In the genomic region with DNA sequence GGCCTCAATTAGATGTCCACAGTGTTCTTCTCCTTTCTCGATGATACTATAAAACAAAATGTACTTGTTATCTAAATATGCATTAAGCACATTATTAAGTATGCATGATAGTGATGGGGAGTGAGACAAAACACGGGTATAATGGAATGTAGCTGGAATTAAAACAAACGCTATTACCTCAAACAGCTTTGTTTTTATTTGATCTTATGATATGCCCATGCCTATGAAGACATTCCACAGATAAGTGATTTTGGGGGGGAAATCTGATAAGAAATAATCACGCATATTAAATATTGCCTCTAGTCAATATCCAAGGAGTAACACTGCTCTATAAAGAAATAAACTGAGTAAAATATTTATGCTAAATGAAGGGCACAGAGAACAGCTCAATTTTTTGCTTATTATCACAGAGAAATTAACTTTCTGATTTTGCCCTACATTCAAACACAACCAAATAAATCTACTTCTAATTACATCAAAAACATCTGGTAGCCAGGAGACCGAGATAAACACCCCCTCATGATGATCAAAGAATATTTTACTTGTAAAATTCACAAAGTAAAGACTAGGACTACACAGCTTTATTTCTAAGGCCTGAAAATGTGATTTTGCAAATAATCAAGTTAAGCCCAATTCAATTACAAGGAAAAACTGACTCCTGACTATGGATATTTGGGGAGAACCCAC, we compare ENCODE assay signal across 8 cellular contexts. TPM values are rescaled to one million over a fixed set of nuclear protein-coding genes. Genes with fewer than 3 reads are reported as not detected.
A peak's percentile ranks its signal among the peaks of the same experiment; 100 is the strongest.
DNase-seq lines count a peak whose midpoint lies in the region; ATAC-seq and TF ChIP-seq lines count a peak whose summit lies in the region.

No MANE protein-coding gene starts in this region.

- peak overlapping the region; percentile 91 for H3K27ac Mint-ChIP-seq in activated T-helper 17 cell treated with anti-CD3 and anti-CD28 coated beads, Interleukin-2, amount 50 U/mL, for 72 hours

- H2AK5ac ChIP-seq in mesenchymal stem cell (ENCODE audit: low read length, severe bottlenecking), result no peak overlapping the region

- H3K27me3 ChIP-seq in right atrium auricular region (no peaks in the 10 kb centered on the region), mesenchymal stem cell (ENCODE audit: control insufficient read depth in 1 of 2, insufficient read depth in 1 of 2, low read length in 2 of 2) (no peaks in the 10 kb centered on the region), upper lobe of left lung (no peaks in the 10 kb centered on the region)

- peak overlapping the region; percentile 82 for H3K4me3 Mint-ChIP-seq in activated T-helper 17 cell treated with anti-CD3 and anti-CD28 coated beads, Interleukin-2, amount 50 U/mL, for 72 hours

- no peak overlapping the region for H3K4ac ChIP-seq in mesenchymal stem cell (ENCODE audit: low read depth in 1 of 2, low read length in 2 of 2)

- H3K27me3 Mint-ChIP-seq in activated T-helper 17 cell treated with anti-CD3 and anti-CD28 coated beads, Interleukin-2, amount 50 U/mL, for 72 hours, result no peaks in the 10 kb centered on the region

- H3K36me3 Mint-ChIP-seq in activated T-helper 17 cell treated with anti-CD3 and anti-CD28 coated beads, Interleukin-2, amount 50 U/mL, for 72 hours (ENCODE audit: low read depth), result peaks cover 71% of the 10 kb centered on the region

- no peak overlapping the region for H4K8ac ChIP-seq in mesenchymal stem cell (ENCODE audit: low read length)

- H3K36me3 ChIP-seq in right atrium auricular region, result peaks cover 27% of the 10 kb centered on the region
- H3K36me3 ChIP-seq in mesenchymal stem cell (ENCODE audit: control insufficient read depth in 1 of 2, insufficient read depth in 2 of 2, low read depth in 1 of 2, low read length in 2 of 2), result peaks cover 14 to 44% of the 10 kb centered on the region in 2 experiments
- peaks cover 4 to 39% (median 16%) of the 10 kb centered on the region in 4 donors for H3K36me3 ChIP-seq in upper lobe of left lung

- H3K4me1 ChIP-seq in right atrium auricular region (peaks cover 0 to 34% of the 10 kb centered on the region in 2 donors), mesenchymal stem cell (ENCODE audit: control insufficient read depth, insufficient read depth, low read depth, low read length) (no peaks in the 10 kb centered on the region), upper lobe of left lung (peaks cover 14 to 28% (median 20%) of the 10 kb centered on the region in 4 donors)

- H3K23ac ChIP-seq in mesenchymal stem cell (ENCODE audit: low read length in 2 of 2), result no peak overlapping the region

- no CpG with 5 or more reads among the region's 5 CpGs for WGBS in mesenchymal stem cell
- WGBS in upper lobe of left lung, 2 donors, result 78 to 81% methylated on average over 5 of the region's 5 CpGs

- no peak for TF ChIP-seq EP300 in upper lobe of left lung (IDR thresholded peaks at IDR 0.05)

- H4K91ac ChIP-seq in mesenchymal stem cell (ENCODE audit: low read length), result no peak overlapping the region

- no peak overlapping the region for H3K18ac ChIP-seq in mesenchymal stem cell (ENCODE audit: low read depth in 1 of 2, low read length in 2 of 2)

- peaks cover 10% of the 10 kb centered on the region for H3K79me1 ChIP-seq in mesenchymal stem cell (replicated peaks; ENCODE audit: low read length, poor library complexity, severe bottlenecking)

- no peak for TF ChIP-seq POLR2A in upper lobe of left lung (IDR thresholded peaks at IDR 0.05)

- H2BK15ac ChIP-seq in mesenchymal stem cell (ENCODE audit: low read depth, poor library complexity, severe bottlenecking), result no peak overlapping the region

- H2BK120ac ChIP-seq in mesenchymal stem cell (ENCODE audit: low read depth, low read length), result no peak overlapping the region

- H3K9me3 ChIP-seq in right atrium auricular region (no peaks in the 10 kb centered on the region), mesenchymal stem cell (ENCODE audit: control insufficient read depth, low read length) (no peaks in the 10 kb centered on the region), upper lobe of left lung (no peaks in the 10 kb centered on the region)

- no peaks in the 10 kb centered on the region for H3K9me3 Mint-ChIP-seq in activated T-helper 17 cell treated with anti-CD3 and anti-CD28 coated beads, Interleukin-2, amount 50 U/mL, for 72 hours

- H3K14ac ChIP-seq in mesenchymal stem cell (ENCODE audit: low read length in 2 of 2), result no peak overlapping the region

- H3K27ac ChIP-seq in right atrium auricular region (peak overlapping the region; percentile 98), mesenchymal stem cell (ENCODE audit: low read length, poor library complexity, severe bottlenecking) (no peak overlapping the region), upper lobe of left lung (peak overlapping the region; percentile 91 to 94 (median 93))

- no peak overlapping the region for H2BK5ac ChIP-seq in mesenchymal stem cell (ENCODE audit: low read depth, low read length, poor library complexity, severe bottlenecking)

- intact Hi-C loops in Right ventricle myocardium inferior (cut with DNase I) (loop anchor here (5.0 to 10.0 kb wide), 4 partner anchors 38 to 401 kb away; a partner anchor contains a TSS), posterior cingulate gyrus (cut with DNase I) (no loop called here)

- peak overlapping the region; percentile 94 for H3K9ac ChIP-seq in mesenchymal stem cell (ENCODE audit: low read length)

- H2AFZ ChIP-seq in mesenchymal stem cell (ENCODE audit: low read depth, low read length), result no peak overlapping the region

- no peak for DNase-seq in right atrium auricular region (ENCODE audit: low spot score)
- DNase-seq in Right ventricle myocardium inferior (ENCODE audit: missing footprints), result no peak
- no peak for DNase-seq in mesenchymal stem cell
- no peak for DNase-seq in upper lobe of left lung
- no peak for DNase-seq in posterior cingulate gyrus
- no peak for DNase-seq in NCI-H2029 (lab: John Stamatoyannopoulos, UW)
- no peak for DNase-seq in nucleus accumbens (lab: John Stamatoyannopoulos, UW)

- H3K4me1 Mint-ChIP-seq in activated T-helper 17 cell treated with anti-CD3 and anti-CD28 coated beads, Interleukin-2, amount 50 U/mL, for 72 hours, result peaks cover 13% of the 10 kb centered on the region

- H2BK12ac ChIP-seq in mesenchymal stem cell (ENCODE audit: low read length in 2 of 2), result no peak overlapping the region

- no peak for ATAC-seq in Right ventricle myocardium inferior
- no peak for ATAC-seq in activated T-helper 17 cell treated with anti-CD3 and anti-CD28 coated beads, Interleukin-2, amount 50 U/mL, for 72 hours (replicated peaks)
- ATAC-seq in upper lobe of left lung (ENCODE audit: low FRiP score in 2 of 2), result no peak

- peak overlapping the region; percentile 16 to 77 for H3K4me3 ChIP-seq in right atrium auricular region
- H3K4me3 ChIP-seq in mesenchymal stem cell (ENCODE audit: insufficient read depth in 1 of 2, low read depth in 1 of 2, low read length in 2 of 2), result peak overlapping the region in 1 of 2 experiments; percentile 85
- peak overlapping the region in 1 of 4 donors; percentile 62 for H3K4me3 ChIP-seq in upper lobe of left lung

- no peak overlapping the region for H3K4me2 ChIP-seq in mesenchymal stem cell (ENCODE audit: low read length, poor library complexity, severe bottlenecking)

- no peak for TF ChIP-seq CTCF in right atrium auricular region (IDR thresholded peaks at IDR 0.05)
- no peak for TF ChIP-seq CTCF in upper lobe of left lung (IDR thresholded peaks at IDR 0.05)

RNA-seq across cellular contexts. Expression of a gene that starts 1.9 kb away (rescaled TPM):
- total RNA-seq in right atrium auricular region (10 to 100 TPM; 75.8 to 93.9 TPM), Right ventricle myocardium inferior (167 TPM), upper lobe of left lung (10 to 100 TPM; 32.3 to 60.8 (median 51.8) TPM)
- total RNA-seq in activated T-helper 17 cell treated with anti-CD3 and anti-CD28 coated beads, Interleukin-2, amount 50 U/mL, for 72 hours, result 10 to 100 TPM; 55.7 to 65.4 TPM
- 62.6 TPM for polyA plus RNA-seq in mesenchymal stem cell (2013, experiment 1 of 2)
- 62.2 TPM for polyA plus RNA-seq in mesenchymal stem cell (2013, experiment 2 of 2)

RNA-seq across cellular contexts. Expression of a gene that starts 14.9 kb away (rescaled TPM):
- total RNA-seq in right atrium auricular region, result 100 to 1,000 TPM; 679 to 853 TPM
- total RNA-seq in Right ventricle myocardium inferior, result 605 TPM
- 1 to 10 TPM; 4.0 to 4.7 TPM for total RNA-seq in activated T-helper 17 cell treated with anti-CD3 and anti-CD28 coated beads, Interleukin-2, amount 50 U/mL, for 72 hours
- 0.40 TPM for polyA plus RNA-seq in mesenchymal stem cell (2013, experiment 1 of 2)
- 0.45 TPM for polyA plus RNA-seq in mesenchymal stem cell (2013, experiment 2 of 2)
- total RNA-seq in upper lobe of left lung, result 1 to 10 TPM; 2.0 to 5.2 (median 2.2) TPM

RNA-seq across cellular contexts. Expression of a gene that starts 27.5 kb away (rescaled TPM):
- total RNA-seq in right atrium auricular region (1 to 10 TPM; 1.5 to 3.1 TPM), Right ventricle myocardium inferior (0.70 TPM), upper lobe of left lung (10 to 100 TPM in 2 of 6 donors, 1 to 10 TPM in 4; 2.3 to 47.8 (median 6.6) TPM)
- total RNA-seq in activated T-helper 17 cell treated with anti-CD3 and anti-CD28 coated beads, Interleukin-2, amount 50 U/mL, for 72 hours, result 1 to 10 TPM in 1 of 2 donors, not detected in 1; 1.6 TPM
- polyA plus RNA-seq in mesenchymal stem cell (2013, experiment 1 of 2), result 0.08 TPM
- 0.14 TPM for polyA plus RNA-seq in mesenchymal stem cell (2013, experiment 2 of 2)

Comparison
In these comparisons a context has a peak if more than half of its experiments do, and no peak if none do; other contexts are left out.
1. RNA of a gene that starts 14.9 kb away (total RNA-seq): 679 to 853 TPM in right atrium auricular region and 605 TPM in Right ventricle myocardium inferior (single experiment); 4.0 to 4.7 TPM in activated T-helper 17 cell treated with anti-CD3 and anti-CD28 coated beads, Interleukin-2, amount 50 U/mL, for 72 hours and 2.0 to 5.2 TPM in upper lobe of left lung; every median in the first group is over 10 times any median in the second.